In the genomic region with DNA sequence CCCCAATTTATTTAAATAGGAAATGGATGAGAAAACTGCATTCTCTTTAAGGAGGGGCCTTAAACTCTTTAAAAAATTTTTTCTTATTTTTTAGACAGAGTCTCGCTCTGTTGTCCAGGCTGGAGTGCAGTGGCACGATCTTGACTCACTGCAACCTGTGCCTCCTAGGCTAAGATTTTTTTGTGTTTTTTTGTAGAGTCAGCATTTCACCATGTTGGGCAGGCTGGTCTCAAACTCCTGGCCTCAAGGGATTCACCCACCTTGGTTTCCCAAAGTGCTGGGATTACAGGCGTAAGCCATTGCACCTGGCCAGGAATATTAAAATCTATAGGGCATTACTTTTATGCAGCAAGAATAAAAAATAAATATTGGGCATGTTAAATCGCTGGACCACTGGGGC, we compare ENCODE assay signal across 38 cellular contexts. TPM values are rescaled to one million over a fixed set of nuclear protein-coding genes. Genes with fewer than 3 reads are reported as not detected.
"Had no signal": no experiment of that assay in that cellular context is flagged by ENCODE, and none has a peak within 500 bp of the region (broad histone marks: within the 10 kb centered on the region; RNA-seq: fewer than 3 reads in every experiment).

No MANE protein-coding gene starts in this region.

- H3K9me3 Mint-ChIP-seq: activated CD4-positive, alpha-beta memory T cell treated with anti-CD3 and anti-CD28 coated beads, Interleukin-2, amount 10 ng/mL, durations not matched to agents 7 days and 5 days; activated CD4-positive, alpha-beta T cell treated with anti-CD3 and anti-CD28 coated beads, Interleukin-2, amount 10 ng/mL, durations not matched to agents 7 days and 5 days; activated naive CD4-positive, alpha-beta T cell treated with anti-CD3 and anti-CD28 coated beads for 36 hours; activated naive CD4-positive, alpha-beta T cell treated with anti-CD3 and anti-CD28 coated beads, Interleukin-2, amount 50 U/mL, for 72 hours; activated naive CD8-positive, alpha-beta T cell treated with anti-CD3 and anti-CD28 coated beads for 36 hours; activated T-cell treated with anti-CD3 and anti-CD28 coated beads, Interleukin-2, amount 50 U/mL, for 24 hours; activated T-cell treated with anti-CD3 and anti-CD28 coated beads, Interleukin-2, amount 50 U/mL, for 72 hours; activated T-helper 1 cell treated with anti-CD3 and anti-CD28 coated beads, Interleukin-12 subunit alpha, Interleukin-12 subunit beta, Interleukin-2, Interleukin-4 antibody, amounts not matched to agents 30 ng/mL and 10 ng/mL and 1 ng/mL, durations not matched to agents 14 hours and 24 hours and 36 hours; activated T-helper 17 cell treated with anti-CD3 and anti-CD28 coated beads, Interleukin-2, amount 50 U/mL, for 72 hours; T-helper 1 cell treated with Interleukin-12 subunit alpha and Interleukin-12 subunit beta and Interleukin-4 antibody, amounts not matched to agents 30 μg/mL and 1 μg/mL, for 36 hours; T-helper 2 cell treated with Interferon-gamma antibody and Interleukin-4, amounts not matched to agents 5 μg/mL and 100 μg/mL, for 36 hours; WTC11 had no signal

- H3K36me3 ChIP-seq: adrenal gland, brain microvascular endothelial cell, breast epithelium had no signal

- H3K27me3 Mint-ChIP-seq: activated CD4-positive, alpha-beta memory T cell treated with anti-CD3 and anti-CD28 coated beads, Interleukin-2, amount 10 ng/mL, durations not matched to agents 7 days and 5 days; activated CD8-positive, alpha-beta memory T cell treated with anti-CD3 and anti-CD28 coated beads, Interleukin-2, amount 10 ng/mL, durations not matched to agents 7 days and 5 days; activated naive CD8-positive, alpha-beta T cell treated with anti-CD3 and anti-CD28 coated beads for 36 hours had no signal

- H3K9me3 ChIP-seq: adrenal gland, body of pancreas, breast epithelium had no signal

- H3K4me3 ChIP-seq: adrenal gland, body of pancreas, breast epithelium had no signal

- H3K4me1 Mint-ChIP-seq: activated CD4-positive, alpha-beta memory T cell treated with anti-CD3 and anti-CD28 coated beads, Interleukin-2, amount 10 ng/mL, durations not matched to agents 7 days and 5 days; activated CD4-positive, alpha-beta T cell treated with anti-CD3 and anti-CD28 coated beads for 36 hours; activated CD4-positive, alpha-beta T cell treated with anti-CD3 and anti-CD28 coated beads, Interleukin-2, amount 10 ng/mL, durations not matched to agents 7 days and 5 days; activated CD8-positive, alpha-beta memory T cell treated with anti-CD3 and anti-CD28 coated beads, Interleukin-2, amount 10 ng/mL, durations not matched to agents 7 days and 5 days; activated naive CD8-positive, alpha-beta T cell treated with anti-CD3 and anti-CD28 coated beads for 36 hours; activated T-helper 17 cell treated with anti-CD3 and anti-CD28 coated beads, Interleukin-2, amount 50 U/mL, for 72 hours had no signal

- H3K27ac ChIP-seq: adrenal gland, body of pancreas, brain microvascular endothelial cell, breast epithelium, VCaP had no signal

- H3K27ac Mint-ChIP-seq: activated CD4-positive, alpha-beta memory T cell treated with anti-CD3 and anti-CD28 coated beads, Interleukin-2, amount 10 ng/mL, durations not matched to agents 7 days and 5 days; activated CD4-positive, alpha-beta T cell treated with anti-CD3 and anti-CD28 coated beads for 36 hours; activated CD4-positive, alpha-beta T cell treated with anti-CD3 and anti-CD28 coated beads, Interleukin-2, amount 10 ng/mL, durations not matched to agents 7 days and 5 days; activated CD8-positive, alpha-beta memory T cell treated with anti-CD3 and anti-CD28 coated beads, Interleukin-2, amount 10 ng/mL, durations not matched to agents 7 days and 5 days; activated naive CD4-positive, alpha-beta T cell treated with anti-CD3 and anti-CD28 coated beads for 36 hours; activated naive CD4-positive, alpha-beta T cell treated with anti-CD3 and anti-CD28 coated beads, Interleukin-2, amount 50 U/mL, for 72 hours; activated naive CD8-positive, alpha-beta T cell treated with anti-CD3 and anti-CD28 coated beads for 36 hours; activated T-cell treated with anti-CD3 and anti-CD28 coated beads, Interleukin-2, amount 50 U/mL, for 24 hours; activated T-cell treated with anti-CD3 and anti-CD28 coated beads, Interleukin-2, amount 50 U/mL, for 72 hours; activated T-helper 1 cell treated with anti-CD3 and anti-CD28 coated beads, Interleukin-12 subunit alpha, Interleukin-12 subunit beta, Interleukin-2, Interleukin-4 antibody, amounts not matched to agents 30 ng/mL and 10 ng/mL and 1 ng/mL, durations not matched to agents 14 hours and 24 hours and 36 hours; activated T-helper 17 cell treated with anti-CD3 and anti-CD28 coated beads, Interleukin-2, amount 50 U/mL, for 72 hours; T-helper 1 cell treated with Interleukin-12 subunit alpha and Interleukin-12 subunit beta and Interleukin-4 antibody, amounts not matched to agents 30 μg/mL and 1 μg/mL, for 36 hours; T-helper 2 cell treated with Interferon-gamma antibody and Interleukin-4, amounts not matched to agents 5 μg/mL and 100 μg/mL, for 36 hours; WTC11 had no signal

- H3K36me3 Mint-ChIP-seq: activated CD8-positive, alpha-beta memory T cell treated with anti-CD3 and anti-CD28 coated beads, Interleukin-2, amount 10 ng/mL, durations not matched to agents 7 days and 5 days; activated naive CD4-positive, alpha-beta T cell treated with anti-CD3 and anti-CD28 coated beads, Interleukin-2, amount 50 U/mL, for 72 hours; activated naive CD8-positive, alpha-beta T cell treated with anti-CD3 and anti-CD28 coated beads for 36 hours; WTC11 had no signal

- DNase-seq: activated CD4-positive, alpha-beta memory T cell treated with anti-CD3 and anti-CD28 coated beads, Interleukin-2, amount 10 ng/mL, durations not matched to agents 7 days and 5 days; activated CD4-positive, alpha-beta T cell treated with anti-CD3 and anti-CD28 coated beads for 1 hour; activated CD4-positive, alpha-beta T cell treated with anti-CD3 and anti-CD28 coated beads for 36 hours; activated CD4-positive, alpha-beta T cell treated with anti-CD3 and anti-CD28 coated beads for 48 hours; activated CD4-positive, alpha-beta T cell treated with anti-CD3 and anti-CD28 coated beads, Interleukin-2, amount 10 ng/mL, durations not matched to agents 7 days and 5 days; activated CD4-positive, alpha-beta T cell treated with anti-CD3 and anti-CD28 coated beads, Interleukin-2, amount 50 U/mL, for 48 hours; activated CD4-positive, CD25-positive, alpha-beta regulatory T cell; activated CD8-positive, alpha-beta memory T cell treated with anti-CD3 and anti-CD28 coated beads, Interleukin-2, amount 10 ng/mL, durations not matched to agents 7 days and 5 days; activated CD8-positive, alpha-beta memory T cell treated with anti-CD3 and anti-CD28 coated beads, Interleukin-2, amount 50 U/mL, for 48 hours; activated effector memory CD4-positive, alpha-beta T cell treated with anti-CD3 and anti-CD28 coated beads, Interleukin-2, amount 50 U/mL, for 16 hours; activated gamma-delta T cell treated with Interleukin-2 at 50 U/mL for 16 hours; activated naive CD4-positive, alpha-beta T cell; activated naive CD4-positive, alpha-beta T cell treated with anti-CD3 and anti-CD28 coated beads for 36 hours; activated naive CD4-positive, alpha-beta T cell treated with anti-CD3 and anti-CD28 coated beads, Interleukin-2, amount 50 U/mL, for 16 hours; activated naive CD8-positive, alpha-beta T cell treated with anti-CD3 and anti-CD28 coated beads for 36 hours; activated T-cell treated with anti-CD3 and anti-CD28 coated beads, Interleukin-2, amount 50 U/mL, for 24 hours; activated T-cell treated with anti-CD3 and anti-CD28 coated beads, Interleukin-2, amount 50 U/mL, for 72 hours; adrenal gland; amniotic stem cell; aorta; body of pancreas; brain microvascular endothelial cell; central memory CD4-positive, alpha-beta T cell; T-helper 1 cell; T-helper 2 cell; T-helper 9 cell had no signal

- H3K4me1 ChIP-seq: adrenal gland, breast epithelium had no signal

- ATAC-seq: activated CD4-positive, alpha-beta T cell treated with anti-CD3 and anti-CD28 coated beads for 36 hours; activated CD4-positive, CD25-positive, alpha-beta regulatory T cell treated with anti-CD3 and anti-CD28 coated beads, Interleukin-2, amount 50 U/mL, for 24 hours; activated CD8-positive, alpha-beta memory T cell treated with anti-CD3 and anti-CD28 coated beads, Interleukin-2, amount 10 ng/mL, durations not matched to agents 7 days and 5 days; activated naive CD4-positive, alpha-beta T cell treated with anti-CD3 and anti-CD28 coated beads, Interleukin-2, amount 50 U/mL, for 72 hours; activated T-cell treated with anti-CD3 and anti-CD28 coated beads, Interleukin-2, amount 50 U/mL, for 72 hours; activated T-helper 17 cell treated with anti-CD3 and anti-CD28 coated beads, Interleukin-2, amount 50 U/mL, for 72 hours; body of pancreas; WTC11 had no signal

- FAIRE-seq: astrocyte, colon, TTC549 had no signal

- H3K27me3 ChIP-seq: adrenal gland, body of pancreas, brain microvascular endothelial cell, breast epithelium had no signal

- H3K4me3 Mint-ChIP-seq: activated CD4-positive, alpha-beta memory T cell treated with anti-CD3 and anti-CD28 coated beads, Interleukin-2, amount 10 ng/mL, durations not matched to agents 7 days and 5 days; activated CD4-positive, alpha-beta T cell treated with anti-CD3 and anti-CD28 coated beads for 36 hours; activated CD4-positive, alpha-beta T cell treated with anti-CD3 and anti-CD28 coated beads, Interleukin-2, amount 10 ng/mL, durations not matched to agents 7 days and 5 days; activated CD8-positive, alpha-beta memory T cell treated with anti-CD3 and anti-CD28 coated beads, Interleukin-2, amount 10 ng/mL, durations not matched to agents 7 days and 5 days; activated naive CD4-positive, alpha-beta T cell treated with anti-CD3 and anti-CD28 coated beads for 36 hours; activated naive CD8-positive, alpha-beta T cell treated with anti-CD3 and anti-CD28 coated beads for 36 hours; activated T-cell treated with anti-CD3 and anti-CD28 coated beads, Interleukin-2, amount 50 U/mL, for 24 hours; activated T-cell treated with anti-CD3 and anti-CD28 coated beads, Interleukin-2, amount 50 U/mL, for 72 hours; activated T-helper 1 cell treated with anti-CD3 and anti-CD28 coated beads, Interleukin-12 subunit alpha, Interleukin-12 subunit beta, Interleukin-2, Interleukin-4 antibody, amounts not matched to agents 30 ng/mL and 10 ng/mL and 1 ng/mL, durations not matched to agents 14 hours and 24 hours and 36 hours; activated T-helper 17 cell treated with anti-CD3 and anti-CD28 coated beads, Interleukin-2, amount 50 U/mL, for 72 hours; T-helper 1 cell treated with Interleukin-12 subunit alpha and Interleukin-12 subunit beta and Interleukin-4 antibody, amounts not matched to agents 30 μg/mL and 1 μg/mL, for 36 hours; T-helper 2 cell treated with Interferon-gamma antibody and Interleukin-4, amounts not matched to agents 5 μg/mL and 100 μg/mL, for 36 hours; WTC11 had no signal

RNA-seq across cellular contexts. Expression of a gene that starts 56.0 kb away (rescaled TPM):
- total RNA-seq: activated CD4-positive, alpha-beta memory T cell treated with anti-CD3 and anti-CD28 coated beads, Interleukin-2, amount 10 ng/mL, durations not matched to agents 7 days and 5 days; activated CD4-positive, alpha-beta T cell treated with anti-CD3 and anti-CD28 coated beads for 36 hours; activated CD4-positive, alpha-beta T cell treated with anti-CD3 and anti-CD28 coated beads, Interleukin-2, amount 10 ng/mL, durations not matched to agents 7 days and 5 days; activated CD8-positive, alpha-beta memory T cell treated with anti-CD3 and anti-CD28 coated beads, Interleukin-2, amount 10 ng/mL, durations not matched to agents 7 days and 5 days; activated naive CD4-positive, alpha-beta T cell treated with anti-CD3 and anti-CD28 coated beads for 36 hours; activated naive CD4-positive, alpha-beta T cell treated with anti-CD3 and anti-CD28 coated beads, Interleukin-2, amount 50 U/mL, for 72 hours; activated naive CD8-positive, alpha-beta T cell treated with anti-CD3 and anti-CD28 coated beads for 36 hours; activated T-cell treated with anti-CD3 and anti-CD28 coated beads, Interleukin-2, amount 50 U/mL, for 72 hours; activated T-helper 1 cell treated with anti-CD3 and anti-CD28 coated beads, Interleukin-12 subunit alpha, Interleukin-12 subunit beta, Interleukin-2, Interleukin-4 antibody, amounts not matched to agents 30 ng/mL and 10 ng/mL and 1 ng/mL, durations not matched to agents 14 hours and 24 hours and 36 hours; activated T-helper 17 cell treated with anti-CD3 and anti-CD28 coated beads, Interleukin-2, amount 50 U/mL, for 72 hours; astrocyte had no signal
